In genomic region chr7:23615331-23615730, GRCh38 we compare ENCODE assay signal across 22 cellular contexts. TPM values are rescaled to one million over a fixed set of nuclear protein-coding genes. Genes with fewer than 3 reads are reported as not detected.
DNase-seq lines count a peak whose midpoint lies in the region; FAIRE-seq and TF ChIP-seq lines count a peak whose summit lies in the region.
"Had no signal": no experiment of that assay in that cellular context is flagged by ENCODE, and none has a peak within 500 bp of the region (broad histone marks: within the 10 kb centered on the region; RNA-seq: fewer than 3 reads in every experiment).

No MANE protein-coding gene starts in this region.

- DNase-seq in AG10803 (ENCODE audit: low read depth) (peak; percentile 9), astrocyte (ENCODE audit: low read depth) (peak; percentile 14), fibroblast of gingiva (ENCODE audit: low read depth) (peak; percentile 12), myocyte (ENCODE audit: low read depth) (peak; percentile 37), NOMO-1 (lab: John Stamatoyannopoulos, UW; ENCODE audit: unreplicated experiment in 2 of 2) (no peak), MV-4-11 (lab: John Stamatoyannopoulos, UW) (no peak), NCI-H510A treated with DMSO at 0.1 percent for 48 hours (lab: John Stamatoyannopoulos, UW) (no peak)
- DNase-seq in activated CD4-positive, alpha-beta T cell treated with anti-CD3 and anti-CD28 coated beads for 48 hours, result no peak
- DNase-seq: ACHN; CD4-positive, CD25-positive, alpha-beta regulatory T cell; Kasumi-1; NCI-H1105 treated with DMSO at 0.1 percent for 48 hours; NCI-H2029; NCI-H69; SHP77 treated with DMSO at 0.1 percent for 48 hours had no signal

- peaks cover 6% of the 10 kb centered on the region for H3K9me3 Mint-ChIP-seq in astrocyte (ENCODE audit: unreplicated experiment)

- H3K36me3 ChIP-seq in astrocyte (ENCODE audit: insufficient read depth, low read length), result no peaks in the 10 kb centered on the region

- no peaks in the 10 kb centered on the region for H3K79me2 ChIP-seq in astrocyte (ENCODE audit: insufficient read depth, low read length)

- H3K4me1 ChIP-seq in astrocyte (ENCODE audit: insufficient read depth, low read length), result peaks cover 3% of the 10 kb centered on the region
- H3K4me1 ChIP-seq: BLaER1 had no signal

- H3K36me3 Mint-ChIP-seq in astrocyte (ENCODE audit: low read depth, unreplicated experiment), result peaks cover 11% of the 10 kb centered on the region

- no peaks in the 10 kb centered on the region for H3K9me3 ChIP-seq in astrocyte (ENCODE audit: insufficient read depth, low read depth, low read length)

- H3K4me3 ChIP-seq in AG10803 (ENCODE audit: low read length) (no peak overlapping the region), astrocyte (ENCODE audit: insufficient read depth, low read depth, low read length) (no peak overlapping the region)
- H3K4me3 ChIP-seq: BLaER1, K562, SK-N-MC had no signal

- no peak overlapping the region for H3K4me2 ChIP-seq in astrocyte (ENCODE audit: low read length)
- H3K4me2 ChIP-seq: BLaER1 had no signal

- H3K27me3 Mint-ChIP-seq in astrocyte (ENCODE audit: low read depth, unreplicated experiment), result no peaks in the 10 kb centered on the region
- H3K27me3 Mint-ChIP-seq: CD4-positive, CD25-positive, alpha-beta regulatory T cell had no signal

- TF ChIP-seq CTCF in AG10803 (conservative IDR thresholded peaks at IDR 0.05; ENCODE audit: low read length) (no peak), astrocyte (IDR thresholded peaks at IDR 0.05; ENCODE audit: insufficient read depth, low read depth, low read length) (no peak)

- H2AFZ ChIP-seq in astrocyte (ENCODE audit: low read depth, low read length), result no peak overlapping the region

- H3K27me3 ChIP-seq in astrocyte (ENCODE audit: insufficient read depth, low read length), result no peaks in the 10 kb centered on the region
- H3K27me3 ChIP-seq: BLaER1 had no signal

- H3K4me3 Mint-ChIP-seq in astrocyte (ENCODE audit: unreplicated experiment), result no peak overlapping the region
- H3K4me3 Mint-ChIP-seq: CD4-positive, CD25-positive, alpha-beta regulatory T cell had no signal

- H3K9ac ChIP-seq in astrocyte (ENCODE audit: low read length), result no peak overlapping the region
- H3K9ac ChIP-seq: BLaER1 had no signal

- H3K27ac Mint-ChIP-seq in astrocyte (ENCODE audit: unreplicated experiment), result no peak overlapping the region
- H3K27ac Mint-ChIP-seq: CD4-positive, CD25-positive, alpha-beta regulatory T cell had no signal

- peaks cover 4% of the 10 kb centered on the region for H3K4me1 Mint-ChIP-seq in astrocyte (ENCODE audit: low read depth, unreplicated experiment)

- no peak for FAIRE-seq in astrocyte (lab: Jason Lieb, UNC)
- FAIRE-seq: D721Med, GM18507, HepG2, K562 had no signal

- H4K20me1 ChIP-seq in astrocyte (ENCODE audit: insufficient read depth, low read length), result no peaks in the 10 kb centered on the region
- H4K20me1 ChIP-seq: BLaER1 had no signal

- H3K27ac ChIP-seq in astrocyte (ENCODE audit: low read depth, low read length), result no peak overlapping the region
- H3K27ac ChIP-seq: 22Rv1, BLaER1, SK-N-MC had no signal

RNA-seq across cellular contexts. Expression of gene CCDC126, which starts 18.1 kb away (rescaled TPM):
- total RNA-seq in astrocyte (10.1 and 12.0 TPM in 2 replicates), myocyte (18.3 and 21.4 TPM in 2 replicates)
- polyA plus RNA-seq in myocyte (2012), result 4.6 TPM

Comparison
In these comparisons a context has a peak if more than half of its experiments do, and no peak if none do; other contexts are left out.
1. DNase-seq: peak in AG10803 (single experiment), astrocyte (single experiment), fibroblast of gingiva (single experiment) and myocyte (single experiment); none in NOMO-1 (0 of 2), MV-4-11 (single experiment), NCI-H510A treated with DMSO at 0.1 percent for 48 hours (single experiment) and activated CD4-positive, alpha-beta T cell treated with anti-CD3 and anti-CD28 coated beads for 48 hours (single experiment).